In the genomic region with DNA sequence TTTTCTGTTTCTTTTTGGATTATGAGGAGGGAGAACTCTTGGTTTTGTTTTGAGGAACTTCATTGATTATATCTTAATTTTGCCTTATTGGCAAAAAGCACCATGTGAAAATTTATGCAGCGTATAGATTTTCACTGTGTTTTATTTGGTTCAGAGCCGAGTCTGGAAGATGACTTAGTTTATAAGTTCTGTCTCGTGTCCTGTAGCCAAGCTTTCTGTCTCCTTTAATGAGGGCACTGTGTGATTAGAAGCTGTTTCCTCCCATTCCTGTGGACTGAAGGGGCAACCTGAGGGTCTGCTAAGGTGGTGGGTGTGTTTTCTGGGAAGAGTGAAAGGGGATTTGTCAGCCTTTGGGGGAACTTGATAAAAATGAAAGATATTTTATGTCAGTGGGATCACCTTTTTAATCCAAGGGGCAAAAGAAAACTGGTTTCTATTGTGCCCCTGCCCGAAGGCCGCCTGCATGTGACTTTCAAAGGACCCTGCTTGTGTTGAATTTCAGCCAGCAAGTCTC, we compare ENCODE assay signal across 11 cellular contexts.
A peak's percentile ranks its signal among the peaks of the same experiment; 100 is the strongest.
DNase-seq lines count a peak whose midpoint lies in the region; ATAC-seq and TF ChIP-seq lines count a peak whose summit lies in the region.
"Had no signal": no experiment of that assay in that cellular context is flagged by ENCODE, and none has a peak within 500 bp of the region (broad histone marks: within the 10 kb centered on the region; RNA-seq: fewer than 3 reads in every experiment).

No MANE protein-coding gene starts in this region.

- H3K27ac ChIP-seq in Panc1 (ENCODE audit: low read length) (0 out of 2 replicates have a peak overlapping the region, but pooled peaks have one; percentile 9), muscle layer of duodenum (ENCODE audit: low read length) (peak overlapping the region; percentile 82), tibial nerve (peak overlapping the region; percentile 39 to 93 (median 76))

- H3K36me3 ChIP-seq in Panc1 (ENCODE audit: control insufficient read depth, insufficient read depth, low read length), result no peaks in the 10 kb centered on the region; the same call in 1 of the 2 replicates
- H3K36me3 ChIP-seq in muscle layer of duodenum (ENCODE audit: control insufficient read depth in 1 of 2, insufficient read depth in 2 of 2, low read length in 2 of 2), result no peaks in the 10 kb centered on the region
- H3K36me3 ChIP-seq in tibial nerve, result no peaks in the 10 kb centered on the region

- intact Hi-C loops in Panc1 (cut with micrococcal nuclease; ENCODE audit: unreplicated experiment), result no loop called here

- no peak for TF ChIP-seq POLR2A in tibial nerve (IDR thresholded peaks at IDR 0.05)

- no TSS peak for BruUV-seq in Panc1 (replicated peaks; lab: Mats Ljungman, UMichigan)

- no peak for TF ChIP-seq EP300 in tibial nerve (IDR thresholded peaks at IDR 0.05)

- H3K27ac Mint-ChIP-seq in endothelial cell (ENCODE audit: unreplicated experiment), result peak overlapping the region; percentile 77
- no peak overlapping the region for H3K27ac Mint-ChIP-seq in activated CD4-positive, alpha-beta T cell treated with anti-CD3 and anti-CD28 coated beads, Interleukin-2, amount 10 ng/mL, durations not matched to agents 7 days and 5 days
- H3K27ac Mint-ChIP-seq: activated T-helper 1 cell treated with anti-CD3 and anti-CD28 coated beads, Interleukin-12 subunit alpha, Interleukin-12 subunit beta, Interleukin-2, Interleukin-4 antibody, amounts not matched to agents 30 ng/mL and 10 ng/mL and 1 ng/mL, durations not matched to agents 14 hours and 24 hours and 36 hours; effector memory CD8-positive, alpha-beta T cell had no signal

- ATAC-seq in Panc1, result no peak
- ATAC-seq: effector memory CD8-positive, alpha-beta T cell had no signal

- DNase-seq in Panc1 (ENCODE audit: low read depth, low spot score) (no peak), endothelial cell (ENCODE audit: low spot score) (no peak), tibial nerve (ENCODE audit: low spot score in 2 of 2) (no peak), GM20000 (ENCODE audit: low spot score) (no peak), iPS-NIHi7 (ENCODE audit: extremely low spot score) (no peak)
- DNase-seq in activated CD4-positive, alpha-beta T cell treated with anti-CD3 and anti-CD28 coated beads, Interleukin-2, amount 10 ng/mL, durations not matched to agents 7 days and 5 days, result no peak
- DNase-seq: effector memory CD8-positive, alpha-beta T cell; stimulated activated CD4-positive, alpha-beta T cell treated with anti-CD3 and anti-CD28 coated beads, Interleukin-4, amount 100 ng/mL, for 24 hours; T1000 had no signal

- CTCF ChIA-PET in Panc1 (lab: Charles Lee), result no interaction called here
- CTCF ChIA-PET in activated CD4-positive, alpha-beta T cell treated with anti-CD3 and anti-CD28 coated beads, Interleukin-2, amount 10 ng/mL, durations not matched to agents 7 days and 5 days (lab: Charles Lee), result no interaction called here

- H3K4me1 ChIP-seq in Panc1 (ENCODE audit: control insufficient read depth, insufficient read depth, low read length) (peaks cover 46% of the 10 kb centered on the region), muscle layer of duodenum (ENCODE audit: control insufficient read depth in 1 of 2, insufficient read depth in 2 of 2, low read length in 2 of 2) (peaks cover 14 to 87% of the 10 kb centered on the region in 2 donors), tibial nerve (peaks cover 0 to 97% (median 61%) of the 10 kb centered on the region in 4 donors)

- no peaks in the 10 kb centered on the region for H3K9me3 ChIP-seq in Panc1 (ENCODE audit: control insufficient read depth, insufficient read depth, low read depth, low read length)
- H3K9me3 ChIP-seq in muscle layer of duodenum (ENCODE audit: control insufficient read depth in 1 of 2, low read length in 2 of 2), result no peaks in the 10 kb centered on the region
- no peaks in the 10 kb centered on the region for H3K9me3 ChIP-seq in tibial nerve

- POLR2A ChIA-PET in Panc1 (lab: Charles Lee), result no interaction called here
- POLR2A ChIA-PET in activated CD4-positive, alpha-beta T cell treated with anti-CD3 and anti-CD28 coated beads, Interleukin-2, amount 10 ng/mL, durations not matched to agents 7 days and 5 days (lab: Charles Lee), result no interaction called here

- no peak for TF ChIP-seq CTCF in Panc1 (IDR thresholded peaks at IDR 0.05)
- TF ChIP-seq CTCF in endothelial cell (IDR thresholded peaks at IDR 0.05; ENCODE audit: unreplicated experiment), result no peak
- TF ChIP-seq CTCF in tibial nerve (IDR thresholded peaks at IDR 0.05), result no peak
- TF ChIP-seq CTCF in GM20000 (IDR thresholded peaks at IDR 0.05; ENCODE audit: extremely low read depth, missing control alignments), result no peak

- no peaks in the 10 kb centered on the region for H3K9me3 Mint-ChIP-seq in endothelial cell (ENCODE audit: unreplicated experiment)
- no peaks in the 10 kb centered on the region for H3K9me3 Mint-ChIP-seq in activated CD4-positive, alpha-beta T cell treated with anti-CD3 and anti-CD28 coated beads, Interleukin-2, amount 10 ng/mL, durations not matched to agents 7 days and 5 days
- H3K9me3 Mint-ChIP-seq: activated T-helper 1 cell treated with anti-CD3 and anti-CD28 coated beads, Interleukin-12 subunit alpha, Interleukin-12 subunit beta, Interleukin-2, Interleukin-4 antibody, amounts not matched to agents 30 ng/mL and 10 ng/mL and 1 ng/mL, durations not matched to agents 14 hours and 24 hours and 36 hours; effector memory CD8-positive, alpha-beta T cell had no signal

- H3K4me3 ChIP-seq in Panc1 (ENCODE audit: low read depth in 2 of 2, low read length in 2 of 2) (no peak overlapping the region), muscle layer of duodenum (ENCODE audit: low read depth in 1 of 2, low read length in 2 of 2) (peak overlapping the region; percentile 31 to 50), tibial nerve (peak overlapping the region in 2 of 4 donors; percentile 10 to 32)

- WGBS in tibial nerve, 2 donors, result 16 to 21% methylated on average over 5 of the region's 5 CpGs

- H3K27me3 Mint-ChIP-seq in endothelial cell (ENCODE audit: unreplicated experiment), result peaks cover 1% of the 10 kb centered on the region
- H3K27me3 Mint-ChIP-seq in activated CD4-positive, alpha-beta T cell treated with anti-CD3 and anti-CD28 coated beads, Interleukin-2, amount 10 ng/mL, durations not matched to agents 7 days and 5 days, result peaks cover 2% of the 10 kb centered on the region
- H3K27me3 Mint-ChIP-seq: effector memory CD8-positive, alpha-beta T cell had no signal

- no peaks in the 10 kb centered on the region for H3K36me3 Mint-ChIP-seq in endothelial cell (ENCODE audit: low read depth, unreplicated experiment)
- no peaks in the 10 kb centered on the region for H3K36me3 Mint-ChIP-seq in activated CD4-positive, alpha-beta T cell treated with anti-CD3 and anti-CD28 coated beads, Interleukin-2, amount 10 ng/mL, durations not matched to agents 7 days and 5 days (ENCODE audit: low read depth)

- in situ Hi-C loops in Panc1 (cut with HindIII; ENCODE audit: low pct_unique_long_range_greater_than_20kb, low sequenced_read_pairs), result no loop called here

- H3K27me3 ChIP-seq in Panc1 (ENCODE audit: control insufficient read depth, insufficient read depth, low read length), result no peaks in the 10 kb centered on the region
- no peaks in the 10 kb centered on the region for H3K27me3 ChIP-seq in muscle layer of duodenum (ENCODE audit: low read depth, low read length)
- no peaks in the 10 kb centered on the region for H3K27me3 ChIP-seq in tibial nerve

- no peak overlapping the region for H3K4me3 Mint-ChIP-seq in endothelial cell (ENCODE audit: unreplicated experiment)
- H3K4me3 Mint-ChIP-seq in activated CD4-positive, alpha-beta T cell treated with anti-CD3 and anti-CD28 coated beads, Interleukin-2, amount 10 ng/mL, durations not matched to agents 7 days and 5 days, result no peak overlapping the region
- H3K4me3 Mint-ChIP-seq: activated T-helper 1 cell treated with anti-CD3 and anti-CD28 coated beads, Interleukin-12 subunit alpha, Interleukin-12 subunit beta, Interleukin-2, Interleukin-4 antibody, amounts not matched to agents 30 ng/mL and 10 ng/mL and 1 ng/mL, durations not matched to agents 14 hours and 24 hours and 36 hours; effector memory CD8-positive, alpha-beta T cell had no signal

- H3K4me1 Mint-ChIP-seq in endothelial cell (ENCODE audit: unreplicated experiment), result peaks cover 18% of the 10 kb centered on the region
- H3K4me1 Mint-ChIP-seq in activated CD4-positive, alpha-beta T cell treated with anti-CD3 and anti-CD28 coated beads, Interleukin-2, amount 10 ng/mL, durations not matched to agents 7 days and 5 days, result no peaks in the 10 kb centered on the region

Comparison
In these comparisons a context has a peak if more than half of its experiments do, and no peak if none do; other contexts are left out.
1. H3K27ac ChIP-seq: peak in every context shown above with its lines; median percentile 82 in muscle layer of duodenum; 76 in tibial nerve; 9 in Panc1.
2. H3K4me3 ChIP-seq: peak in muscle layer of duodenum (2 of 2); none in Panc1 (0 of 2).